Comparison of ENCODE assay signal across 31 cellular contexts in genomic region chrX:151920530-151920929, GRCh38. TPM values are rescaled to one million over a fixed set of nuclear protein-coding genes. Genes with fewer than 3 reads are reported as not detected.
"Had no signal": no experiment of that assay in that cellular context is flagged by ENCODE, and none has a peak within 500 bp of the region (broad histone marks: within the 10 kb centered on the region; RNA-seq: fewer than 3 reads in every experiment).

No MANE protein-coding gene starts in this region.

- H3K4me3 ChIP-seq: stomach, suprapubic skin, testis, thoracic aorta, thyroid gland, tibial artery, tibial nerve, transverse colon, upper lobe of left lung, upper lobe of right lung, uterus, vagina had no signal

- H3K4me1 ChIP-seq: stomach, suprapubic skin, testis, thyroid gland, tibial artery, tibial nerve, transverse colon, upper lobe of left lung, upper lobe of right lung, uterus, vagina had no signal

- H3K27ac ChIP-seq: stomach, suprapubic skin, testis, thoracic aorta, thyroid gland, tibial artery, tibial nerve, transverse colon, upper lobe of left lung, upper lobe of right lung, uterus, vagina had no signal

- H3K36me3 ChIP-seq: stomach, suprapubic skin, thoracic aorta, thyroid gland, tibial artery, tibial nerve, transverse colon, upper lobe of left lung, upper lobe of right lung, uterus, vagina had no signal

- H3K27me3 ChIP-seq: stomach, suprapubic skin, testis, thyroid gland, tibial artery, tibial nerve, transverse colon, upper lobe of left lung, upper lobe of right lung, uterus, vagina had no signal

- H3K9me3 ChIP-seq: stomach, suprapubic skin, testis, thoracic aorta, thyroid gland, tibial artery, tibial nerve, transverse colon, upper lobe of left lung, upper lobe of right lung, uterus, vagina had no signal

- ATAC-seq: stimulated activated effector memory CD8-positive, alpha-beta T cell treated with anti-CD3 and anti-CD28 coated beads, Interleukin-12 subunit alpha, Interleukin-12 subunit beta, amount 100 ng/mL, for 72 hours; stimulated activated memory B cell treated with anti-CD40 and anti-IgM and Interleukin-4, amounts not matched to agents 10 μg/mL and 1 μg/mL and 100 μg/mL, for 72 hours; stimulated activated naive B cell treated with anti-CD40 and anti-IgM and Interleukin-4, amounts not matched to agents 10 μg/mL and 1 μg/mL and 100 μg/mL, for 72 hours; stimulated activated naive CD8-positive, alpha-beta T cell treated with anti-CD3 and anti-CD28 coated beads, Interleukin-15, amount 100 ng/mL, for 72 hours; stimulated activated naive CD8-positive, alpha-beta T cell treated with anti-CD3 and anti-CD28 coated beads, Interleukin-15, Interleukin-2, amounts not matched to agents 100 U/mL and 50 U/mL, for 24 hours; upper lobe of right lung had no signal

- DNase-seq: stimulated activated CD4-positive, alpha-beta T cell treated with anti-CD3 and anti-CD28 coated beads, Interleukin-2, amount 100 ng/mL, for 48 hours; stimulated activated CD4-positive, alpha-beta T cell treated with anti-CD3 and anti-CD28 coated beads, Interleukin-4, amount 100 ng/mL, for 1 hour; stimulated activated CD4-positive, alpha-beta T cell treated with anti-CD3 and anti-CD28 coated beads, Interleukin-4, amount 100 ng/mL, for 24 hours; stimulated activated CD4-positive, alpha-beta T cell treated with anti-CD3 and anti-CD28 coated beads, Interleukin-4, amount 100 ng/mL, for 4 hours; stimulated activated CD8-positive, alpha-beta memory T cell treated with anti-CD3 and anti-CD28 coated beads, Interleukin-4, amount 100 ng/mL, for 48 hours; stimulated activated naive B cell treated with anti-CD40 and anti-IgM and Interleukin-4, amounts not matched to agents 10 μg/mL and 1 μg/mL and 100 μg/mL, for 72 hours; stimulated activated naive CD4-positive, alpha-beta T cell; stimulated activated naive CD4-positive, alpha-beta T cell treated with Interleukin-2 at 50 U/mL for 16 hours; stimulated activated naive CD8-positive, alpha-beta T cell treated with anti-CD3 and anti-CD28 coated beads, Interleukin-15, amount 100 ng/mL, for 72 hours; stimulated activated naive CD8-positive, alpha-beta T cell treated with anti-CD3 and anti-CD28 coated beads, Interleukin-15, Interleukin-2, amounts not matched to agents 100 U/mL and 50 U/mL, for 24 hours; stomach; substantia nigra; testis; thyroid gland; tibial artery; transverse colon; trophoblast cell; upper lobe of left lung; upper lobe of right lung; uterus had no signal

RNA-seq across cellular contexts. Expression of gene MAGEA4, which starts 7.8 kb away (rescaled TPM):
- total RNA-seq: stomach, subcutaneous adipose tissue, suprapubic skin, temporal lobe, thoracic aorta, tibial nerve, transverse colon, upper lobe of left lung, upper lobe of right lung, ureter, urinary bladder, uterus, vagina had no signal
- polyA plus RNA-seq: stomach, thymus, urinary bladder had no signal
